Comparison of ENCODE assay signal across 8 cellular contexts in genomic region chr22:36331306-36331911, GRCh38. TPM values are rescaled to one million over a fixed set of nuclear protein-coding genes. Genes with fewer than 3 reads are reported as not detected.
A peak's percentile ranks its signal among the peaks of the same experiment; 100 is the strongest.
DNase-seq lines count a peak whose midpoint lies in the region; ATAC-seq and TF ChIP-seq lines count a peak whose summit lies in the region.

No MANE protein-coding gene starts in this region.

- DNase-seq in GM12865 (ENCODE audit: low read depth) (peak; percentile 96), NCI-H510A (lab: John Stamatoyannopoulos, UW) (peak; percentile 81), naive B cell (peak; percentile 78), NCI-H1930 (lab: John Stamatoyannopoulos, UW) (no peak)
- peak in 2 of 3 experiments; percentile 45 to 59 for DNase-seq in activated CD8-positive, alpha-beta memory T cell treated with anti-CD3 and anti-CD28 coated beads for 48 hours (ENCODE audit: low read depth in 2 of 3, low spot score in 2 of 3)

- H3K4me1 Mint-ChIP-seq in naive B cell, result peaks cover 77 to 95% (median 89%) of the 10 kb centered on the region in 3 donors

- H3K27ac ChIP-seq in esophagus (ENCODE audit: low read depth in 2 of 2, low read length in 1 of 2) (peak overlapping the region; percentile 91 to 99), stomach smooth muscle (ENCODE audit: low read length) (peak overlapping the region; percentile 99)

- peaks cover 0 to 30% of the 10 kb centered on the region in 2 donors for H3K36me3 ChIP-seq in esophagus (ENCODE audit: control insufficient read depth in 2 of 2, insufficient read depth in 2 of 2, low read length in 1 of 2)
- peaks cover 27 to 36% of the 10 kb centered on the region in 2 donors for H3K36me3 ChIP-seq in stomach smooth muscle (ENCODE audit: control insufficient read depth in 2 of 2, insufficient read depth in 2 of 2, low read length in 2 of 2)

- peak; percentile 65 for ATAC-seq in HG02852 (IDR thresholded peaks at IDR 0.05; ENCODE audit: unreplicated experiment)
- peak; percentile 86 to 88 for ATAC-seq in naive B cell (ENCODE audit: low read depth in 2 of 2)

- TF ChIP-seq CTCF in GM12865 (IDR thresholded peaks at IDR 0.05; ENCODE audit: insufficient read depth, low read depth, low read length, missing control alignments), result no peak

- H3K27me3 ChIP-seq in esophagus (ENCODE audit: control insufficient read depth in 1 of 2, insufficient read depth in 2 of 2, low read length in 2 of 2), result no peaks in the 10 kb centered on the region
- no peaks in the 10 kb centered on the region for H3K27me3 ChIP-seq in stomach smooth muscle (ENCODE audit: control insufficient read depth in 1 of 2, insufficient read depth in 2 of 2, low read length in 2 of 2)

- WGBS in esophagus, 2 donors, result 7 to 21% methylated on average over 11 of the region's 11 CpGs

- peak overlapping the region; percentile 95 to 99 (median 98) for H3K27ac Mint-ChIP-seq in naive B cell

- H3K9me3 ChIP-seq in esophagus (ENCODE audit: control insufficient read depth in 2 of 2, insufficient read depth in 1 of 2, low read depth in 1 of 2, low read length in 1 of 2), result no peaks in the 10 kb centered on the region
- no peaks in the 10 kb centered on the region for H3K9me3 ChIP-seq in stomach smooth muscle (ENCODE audit: control insufficient read depth in 2 of 2, low read length in 2 of 2)

- H3K27me3 Mint-ChIP-seq in naive B cell, result no peaks in the 10 kb centered on the region

- peak overlapping the region; percentile 76 to 86 for H3K9ac ChIP-seq in stomach smooth muscle (ENCODE audit: low read length in 2 of 2)

- H3K4me3 Mint-ChIP-seq in naive B cell, result peak overlapping the region; percentile 81 to 94 (median 89)

- H3K4me3 ChIP-seq in GM12865 (ENCODE audit: low read depth, low read length), result peak overlapping the region; percentile 65
- H3K4me3 ChIP-seq in esophagus (ENCODE audit: low read depth in 1 of 2, low read length in 2 of 2), result no peak overlapping the region
- H3K4me3 ChIP-seq in stomach smooth muscle (ENCODE audit: low read length in 2 of 2), result peak overlapping the region; percentile 3 to 61

- H3K9me3 Mint-ChIP-seq in naive B cell, result no peaks in the 10 kb centered on the region

- peaks cover 10 to 17% of the 10 kb centered on the region in 2 donors for H3K36me3 Mint-ChIP-seq in naive B cell

- H3K4me1 ChIP-seq in esophagus (ENCODE audit: control insufficient read depth in 2 of 2, insufficient read depth in 2 of 2, low read length in 1 of 2) (peaks cover 40 to 70% of the 10 kb centered on the region in 2 donors), stomach smooth muscle (ENCODE audit: control insufficient read depth, insufficient read depth, low read length) (peaks cover 100% of the 10 kb centered on the region)

RNA-seq across cellular contexts. Expression of gene MYH9, which starts 56.4 kb away (rescaled TPM):
- polyA plus RNA-seq in esophagus (100 to 1,000 TPM; 107 to 114 TPM), naive B cell (ENCODE audit: low read depth in 6 of 6) (100 to 1,000 TPM in 1 of 6 donors, 10 to 100 TPM in 5; 17.3 to 255 (median 64.5) TPM)

Comparison
In these comparisons a context has a peak if more than half of its experiments do, and no peak if none do; other contexts are left out.
1. DNase-seq: peak in GM12865 (single experiment), NCI-H510A (single experiment), activated CD8-positive, alpha-beta memory T cell treated with anti-CD3 and anti-CD28 coated beads for 48 hours (2 of 3) and naive B cell (single experiment); none in NCI-H1930 (0 of 2).
2. H3K4me3 ChIP-seq: peak in GM12865 (single experiment) and stomach smooth muscle (2 of 2); none in esophagus (0 of 2).